In genomic region chr5:10606632-10607022, GRCh38 we compare ENCODE assay signal across 7 cellular contexts. TPM values are rescaled to one million over a fixed set of nuclear protein-coding genes. Genes with fewer than 3 reads are reported as not detected.
DNase-seq lines count a peak whose midpoint lies in the region; ATAC-seq and TF ChIP-seq lines count a peak whose summit lies in the region.
"Not testable (repeated sequence)": the region's sequence is repeated elsewhere in the genome, so short reads cannot be mapped to it uniquely, and the experiment has no call there.

No MANE protein-coding gene starts in this region.

- ATAC-seq in GM18502 (IDR thresholded peaks at IDR 0.05; ENCODE audit: poor library complexity, unreplicated experiment) (peak; percentile 0), HG03025 (IDR thresholded peaks at IDR 0.05; ENCODE audit: low FRiP score, unreplicated experiment) (peak; percentile 1)
- ATAC-seq in activated B cell treated with CpG ODN at 0.5 μM for 24 hours (ENCODE audit: low read depth) = not testable (repeated sequence)

- not testable (repeated sequence) for H3K36me3 ChIP-seq in MM.1S (replicated peaks; ENCODE audit: insufficient read depth, low read length); trophoblast cell (ENCODE audit: control insufficient read depth in 1 of 2, insufficient read depth in 2 of 2, low read length in 2 of 2)

- H3K4ac ChIP-seq in trophoblast cell (ENCODE audit: low read depth, low read length) = not testable (repeated sequence)

- H3K4me3 Mint-ChIP-seq in activated B cell treated with CpG ODN at 0.5 μM for 24 hours = peak overlapping the region; percentile 80
- not testable (repeated sequence) for H3K4me3 Mint-ChIP-seq in MCF 10A (ENCODE audit: unreplicated experiment)

- not testable (repeated sequence) for H3K14ac ChIP-seq in trophoblast cell (ENCODE audit: low read length)

- H4K12ac ChIP-seq in trophoblast cell (ENCODE audit: low read depth, low read length) = not testable (repeated sequence)

- peaks cover 19% of the 10 kb centered on the region for H3F3A ChIP-seq in MM.1S (ENCODE audit: insufficient read depth, low read length)

- H3K27ac Mint-ChIP-seq in activated B cell treated with CpG ODN at 0.5 μM for 24 hours = peak overlapping the region; percentile 90
- H3K27ac Mint-ChIP-seq in MCF 10A (ENCODE audit: low read depth, unreplicated experiment) = not testable (repeated sequence)

- H3K27ac ChIP-seq in MM.1S (ENCODE audit: low read length) = peak overlapping the region; percentile 94
- H3K27ac ChIP-seq in trophoblast cell (ENCODE audit: low read depth, low read length) = not testable (repeated sequence)

- not testable (repeated sequence) for H2AK5ac ChIP-seq in trophoblast cell (ENCODE audit: low read length)

- BruUV-seq in MCF 10A (replicated peaks; lab: Mats Ljungman, UMichigan) = not testable (repeated sequence)

- H3K9ac ChIP-seq in MM.1S (ENCODE audit: low read length) = peak overlapping the region; percentile 55; the same call in 1 of the 2 replicates
- not testable (repeated sequence) for H3K9ac ChIP-seq in trophoblast cell (ENCODE audit: low read length)

- not testable (repeated sequence) for H2BK5ac ChIP-seq in trophoblast cell (ENCODE audit: low read depth, low read length, poor library complexity)

- H3K9me2 ChIP-seq in MM.1S (replicated peaks; ENCODE audit: insufficient read depth, low read length) = not testable (repeated sequence)

- H3K79me2 ChIP-seq in MM.1S (ENCODE audit: low read length) = peaks cover 43% of the 10 kb centered on the region
- not testable (repeated sequence) for H3K79me2 ChIP-seq in trophoblast cell (ENCODE audit: control insufficient read depth, insufficient read depth, low read length, poor library complexity)

- not testable (repeated sequence) for H3K9me3 ChIP-seq in MM.1S (replicated peaks; ENCODE audit: insufficient read depth, low read length); trophoblast cell (ENCODE audit: insufficient read depth, low read depth, low read length)

- H3K4me1 Mint-ChIP-seq in activated B cell treated with CpG ODN at 0.5 μM for 24 hours (peaks cover 67% of the 10 kb centered on the region), MCF 10A (ENCODE audit: insufficient read depth, unreplicated experiment) (peaks cover 11% of the 10 kb centered on the region)

- not testable (repeated sequence) for TF ChIP-seq CTCF in MM.1S (IDR thresholded peaks at IDR 0.05; ENCODE audit: low read length); activated B cell treated with CpG ODN at 0.5 μM for 24 hours (IDR thresholded peaks at IDR 0.05); MCF 10A (IDR thresholded peaks at IDR 0.05; ENCODE audit: unreplicated experiment)

- H3K18ac ChIP-seq in trophoblast cell (ENCODE audit: low read length) = not testable (repeated sequence)

- H2BK12ac ChIP-seq in trophoblast cell (ENCODE audit: low read length) = not testable (repeated sequence)

- peak overlapping the region; percentile 49 for H3K4me3 ChIP-seq in MM.1S (ENCODE audit: low read length)
- not testable (repeated sequence) for H3K4me3 ChIP-seq in trophoblast cell (ENCODE audit: low read depth, low read length)

- not testable (repeated sequence) for H3K9me3 Mint-ChIP-seq in activated B cell treated with CpG ODN at 0.5 μM for 24 hours; MCF 10A (ENCODE audit: unreplicated experiment)

- intact Hi-C loops in activated B cell treated with CpG ODN at 0.5 μM for 24 hours (cut with micrococcal nuclease) = loop anchor here (1.0 to 5.0 kb wide), 7 partner anchors 22 to 154 kb away; partner anchors contain the start of gene ANKRD33B
- intact Hi-C loops in MCF 10A (cut with micrococcal nuclease) = not testable (repeated sequence)

- H3K36me3 Mint-ChIP-seq in activated B cell treated with CpG ODN at 0.5 μM for 24 hours (ENCODE audit: low read depth); MCF 10A (ENCODE audit: insufficient read depth, unreplicated experiment): not testable (repeated sequence)

- POLR2A ChIA-PET in activated B cell treated with CpG ODN at 0.5 μM for 24 hours (lab: Charles Lee) = interaction anchor here (0.6 to 3.0 kb wide), 12 partner anchors 13 to 43 kb away, joined by 4 to 54 read pairs (median 14); partner anchors contain the start of gene ANKRD33B
- POLR2A ChIA-PET in MCF 10A (lab: Yijun Ruan, JAX) = not testable (repeated sequence)

- DNase-seq in MM.1S = peak; percentile 15
- DNase-seq in activated B cell treated with CpG ODN at 0.5 μM for 24 hours = not testable (repeated sequence)
- peak; percentile 55 for DNase-seq in MCF 10A (ENCODE audit: unreplicated experiment)
- DNase-seq in islet precursor cell = peak; percentile 32
- peak; percentile 77 to 78 for DNase-seq in trophoblast cell

- H3K4me1 ChIP-seq in MM.1S (ENCODE audit: low read length) = peaks cover 20% of the 10 kb centered on the region
- H3K4me1 ChIP-seq in trophoblast cell (ENCODE audit: control insufficient read depth in 1 of 2, insufficient read depth in 2 of 2, low read length in 2 of 2) = not testable (repeated sequence)

- H2BK120ac ChIP-seq in trophoblast cell (ENCODE audit: insufficient read depth, low read length, poor library complexity) = not testable (repeated sequence)

- not testable (repeated sequence) for H4K20me1 ChIP-seq in MM.1S (ENCODE audit: insufficient read depth, low read length)

- peak overlapping the region; percentile 97 for H3K4me2 ChIP-seq in MM.1S (ENCODE audit: low read depth, low read length)
- not testable (repeated sequence) for H3K4me2 ChIP-seq in trophoblast cell (ENCODE audit: low read length)

- not testable (repeated sequence) for H3K23ac ChIP-seq in trophoblast cell (ENCODE audit: low read length)

- no CpG with 5 or more reads among the region's 9 CpGs for WGBS in trophoblast cell (ENCODE audit: extremely low coverage, insufficient coverage, insufficient read length)

- H4K8ac ChIP-seq in trophoblast cell (ENCODE audit: low read depth, low read length) = not testable (repeated sequence)

- CTCF ChIA-PET in activated B cell treated with CpG ODN at 0.5 μM for 24 hours (lab: Charles Lee) (interaction anchor here (0.9 to 3.3 kb wide), 7 partner anchors 14 to 154 kb away, joined by 3 to 30 read pairs (median 5); partner anchors contain the start of genes ANKRD33B and DAP), MCF 10A (lab: Yijun Ruan, JAX) (interaction anchor here (0.6 to 2.9 kb wide), 3 partner anchors 18 to 360 kb away, joined by 3 to 17 read pairs (median 7); no protein-coding TSS in a partner anchor)

- not testable (repeated sequence) for H3K79me1 ChIP-seq in trophoblast cell (ENCODE audit: low read length)

- not testable (repeated sequence) for H3K27me3 Mint-ChIP-seq in activated B cell treated with CpG ODN at 0.5 μM for 24 hours; MCF 10A (ENCODE audit: insufficient read depth, unreplicated experiment)

- H4K91ac ChIP-seq in trophoblast cell (ENCODE audit: low read depth, low read length) = not testable (repeated sequence)

- H3K27me3 ChIP-seq in MM.1S (replicated peaks; ENCODE audit: insufficient read depth, low read length); trophoblast cell (ENCODE audit: insufficient read depth, low read length): not testable (repeated sequence)

- H2AFZ ChIP-seq in MM.1S (ENCODE audit: low read length); trophoblast cell (ENCODE audit: insufficient read depth, low read length, poor library complexity): not testable (repeated sequence)

RNA-seq across cellular contexts. Expression of gene ANKRD33B, which starts 42.8 kb away (rescaled TPM):
- total RNA-seq in activated B cell treated with CpG ODN at 0.5 μM for 24 hours = 156 and 170 TPM in 2 replicates
- 3.1 TPM in 2 replicates for total RNA-seq in MCF 10A (2022)
- polyA plus RNA-seq in trophoblast cell (2013) = 11.4 and 11.6 TPM in 2 replicates

Comparison
In these comparisons a context has a peak if more than half of its experiments do, and no peak if none do; other contexts are left out.
1. RNA of gene ANKRD33B, which starts 42.8 kb away (total RNA-seq): 156 to 170 TPM in activated B cell treated with CpG ODN at 0.5 μM for 24 hours; 3.1 TPM in MCF 10A; every median in the first group is over 10 times any median in the second.